Comparison of ENCODE assay signal across 25 cellular contexts in genomic region chrX:115522955-115523354, GRCh38. TPM values are rescaled to one million over a fixed set of nuclear protein-coding genes. Genes with fewer than 3 reads are reported as not detected.
"Had no signal": no experiment of that assay in that cellular context is flagged by ENCODE, and none has a peak within 500 bp of the region (broad histone marks: within the 10 kb centered on the region; RNA-seq: fewer than 3 reads in every experiment).

No MANE protein-coding gene starts in this region.

- H3K27ac ChIP-seq: HL-60, KMS-11, SJCRH30 had no signal

- FAIRE-seq: HTR-8/SVneo, K562 had no signal

- H3K9ac ChIP-seq: KMS-11 had no signal

- H3K4me3 ChIP-seq: K562, SJCRH30 had no signal

- H3K4me2 ChIP-seq: KMS-11 had no signal

- H3K9me3 ChIP-seq: SJCRH30 had no signal

- H3K36me3 ChIP-seq: SJCRH30 had no signal

- H3K27me3 ChIP-seq: SJCRH30 had no signal

- H3K4me1 ChIP-seq: SJCRH30 had no signal

- DNase-seq: Kasumi-1, MM.1S, NCI-H1105, NCI-H1417, NCI-H1436 treated with DMSO at 0.1 percent for 48 hours, NCI-H1694, NCI-H187 treated with DMSO at 0.1 percent for 48 hours, NCI-H2029 treated with DMSO at 0.1 percent for 48 hours, NCI-H2171 treated with DMSO at 0.1 percent for 48 hours, NCI-H345, NCI-H446 treated with DMSO at 0.1 percent for 48 hours, NCI-H510A treated with DMSO at 0.1 percent for 48 hours, NCI-H526 treated with DMSO at 0.1 percent for 48 hours, NCI-H748 treated with DMSO at 0.1 percent for 48 hours, PC-3, SHP77 treated with DMSO at 0.1 percent for 48 hours, SJCRH30, SW 1271, T-cell had no signal

RNA-seq across cellular contexts. Expression of gene PLS3, which starts 38.0 kb away (rescaled TPM):
- total RNA-seq: OCI-LY7 had no signal
- polyA plus RNA-seq: IgD-negative memory B cell had no signal
